20 cellular contexts compared by ENCODE assay signal in the genomic region with DNA sequence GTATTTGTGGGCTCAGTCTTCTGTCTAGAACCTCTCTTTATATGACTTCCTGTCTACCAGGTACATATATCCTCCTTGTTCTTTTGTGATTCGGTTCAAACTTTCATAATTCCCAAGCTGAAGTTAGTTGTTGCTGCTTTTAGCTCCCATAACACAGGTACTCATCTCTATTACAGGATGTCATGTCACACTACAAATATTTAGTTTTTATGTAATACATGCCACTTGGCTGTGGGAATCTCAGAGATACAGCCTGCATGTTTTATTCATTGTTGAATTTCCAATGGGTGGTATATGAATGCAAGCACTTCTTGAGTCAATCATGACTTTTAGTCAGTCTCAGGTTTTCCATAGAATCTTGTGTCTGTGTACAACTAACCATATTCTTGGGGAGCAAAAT.
"Had no signal": no experiment of that assay in that cellular context is flagged by ENCODE, and none has a peak within 500 bp of the region (broad histone marks: within the 10 kb centered on the region; RNA-seq: fewer than 3 reads in every experiment).

No MANE protein-coding gene starts in this region.

- H3K4me2 ChIP-seq: neural progenitor cell had no signal

- H3K4me3 ChIP-seq: dorsolateral prefrontal cortex, esophagus muscularis mucosa, left ventricle myocardium inferior, lower lobe of right lung, neural progenitor cell, ovary, right atrium auricular region, sigmoid colon, skin epidermis, thyroid gland had no signal

- H3K4me1 ChIP-seq: esophagus muscularis mucosa, lower lobe of right lung, right atrium auricular region, thyroid gland had no signal

- H2AFZ ChIP-seq: neural progenitor cell had no signal

- H3K36me3 ChIP-seq: esophagus muscularis mucosa, left ventricle myocardium inferior, lower lobe of right lung, neural progenitor cell, ovary, right atrium auricular region, sigmoid colon, thyroid gland had no signal

- H3K27me3 ChIP-seq: esophagus muscularis mucosa, neural progenitor cell, ovary, right atrium auricular region, sigmoid colon had no signal

- H3K9me3 ChIP-seq: esophagus muscularis mucosa, lower lobe of right lung, ovary, right atrium auricular region, sigmoid colon, thyroid gland had no signal

- ATAC-seq: lower lobe of right lung; natural killer cell treated with Interleukin-12 subunit alpha and Interleukin-12 subunit beta and Interleukin-15 and Interleukin-18, amount 100 ng/mL, for 72 hours; stimulated activated naive B cell treated with anti-CD40 and anti-IgM and Interleukin-4, amounts not matched to agents 10 μg/mL and 1 μg/mL and 100 μg/mL, for 72 hours had no signal

- H3K9ac ChIP-seq: neural progenitor cell had no signal

- DNase-seq: cortex of kidney; dorsolateral prefrontal cortex; effector CD8-positive, alpha-beta T cell; immature natural killer cell; left ventricle myocardium inferior; lower lobe of right lung; mesenchymal stem cell; midbrain; nucleus accumbens; ovary; sigmoid colon; stimulated activated CD4-positive, alpha-beta T cell treated with anti-CD3 and anti-CD28 coated beads, Interleukin-2, amount 100 ng/mL, for 24 hours; stimulated activated CD4-positive, alpha-beta T cell treated with anti-CD3 and anti-CD28 coated beads, Interleukin-4, amount 100 ng/mL, for 4 hours; stimulated activated naive B cell treated with anti-CD40 and anti-IgM and Interleukin-4, amounts not matched to agents 10 μg/mL and 1 μg/mL and 100 μg/mL, for 72 hours; thyroid gland had no signal

- H3K27ac ChIP-seq: dorsolateral prefrontal cortex, esophagus muscularis mucosa, left ventricle myocardium inferior, lower lobe of right lung, neural progenitor cell, ovary, right atrium auricular region, sigmoid colon, skin epidermis, thyroid gland had no signal
